In the genomic region with DNA sequence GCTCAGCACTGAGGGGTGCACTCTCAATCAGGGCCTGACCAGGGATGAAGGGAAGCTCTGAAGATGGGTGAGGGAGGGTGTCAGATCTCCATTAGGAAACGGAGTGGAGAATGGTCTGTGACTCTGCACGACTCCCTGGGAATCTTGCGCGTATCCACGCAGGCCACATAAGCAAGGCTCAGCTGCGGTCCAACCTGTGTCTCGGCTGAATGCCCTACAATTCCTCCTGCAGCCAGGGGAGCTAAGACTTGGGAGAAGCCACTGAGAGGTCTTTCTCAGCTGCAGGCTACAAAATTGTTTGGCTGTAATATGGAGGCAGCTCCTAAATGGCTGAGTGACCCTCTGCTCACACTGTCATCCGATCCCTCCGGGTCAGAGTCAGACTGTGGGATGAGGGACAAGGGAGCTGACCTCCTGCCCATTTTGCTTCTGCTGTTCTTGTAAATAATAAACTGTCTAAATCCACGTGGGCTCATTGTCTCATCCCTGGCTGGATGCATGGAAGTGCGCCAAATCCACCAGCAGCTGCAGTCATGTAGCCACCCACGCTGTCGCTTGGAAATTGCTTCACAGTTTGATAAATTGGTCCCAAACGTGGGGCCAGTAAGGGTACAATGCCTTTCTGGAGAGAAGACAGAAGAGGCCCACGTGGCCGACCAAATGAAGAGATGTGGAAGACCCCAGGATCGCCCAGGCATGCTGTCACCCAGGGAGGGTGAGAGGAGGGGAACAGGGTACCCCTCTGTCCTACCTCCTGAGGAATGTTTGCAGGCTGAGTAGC, we compare ENCODE assay signal across 1 cellular context.
TF ChIP-seq lines count a peak whose summit lies in the region.

No MANE protein-coding gene starts in this region.

TF ChIP-seq in SK-N-SH treated with all-trans-retinoic acid at 6 μM for 48 hours, 23 proteins besides CTCF, POLR2A, EP300 and RAD21 (continued from another document):
- TF ChIP-seq, protein P1, sequence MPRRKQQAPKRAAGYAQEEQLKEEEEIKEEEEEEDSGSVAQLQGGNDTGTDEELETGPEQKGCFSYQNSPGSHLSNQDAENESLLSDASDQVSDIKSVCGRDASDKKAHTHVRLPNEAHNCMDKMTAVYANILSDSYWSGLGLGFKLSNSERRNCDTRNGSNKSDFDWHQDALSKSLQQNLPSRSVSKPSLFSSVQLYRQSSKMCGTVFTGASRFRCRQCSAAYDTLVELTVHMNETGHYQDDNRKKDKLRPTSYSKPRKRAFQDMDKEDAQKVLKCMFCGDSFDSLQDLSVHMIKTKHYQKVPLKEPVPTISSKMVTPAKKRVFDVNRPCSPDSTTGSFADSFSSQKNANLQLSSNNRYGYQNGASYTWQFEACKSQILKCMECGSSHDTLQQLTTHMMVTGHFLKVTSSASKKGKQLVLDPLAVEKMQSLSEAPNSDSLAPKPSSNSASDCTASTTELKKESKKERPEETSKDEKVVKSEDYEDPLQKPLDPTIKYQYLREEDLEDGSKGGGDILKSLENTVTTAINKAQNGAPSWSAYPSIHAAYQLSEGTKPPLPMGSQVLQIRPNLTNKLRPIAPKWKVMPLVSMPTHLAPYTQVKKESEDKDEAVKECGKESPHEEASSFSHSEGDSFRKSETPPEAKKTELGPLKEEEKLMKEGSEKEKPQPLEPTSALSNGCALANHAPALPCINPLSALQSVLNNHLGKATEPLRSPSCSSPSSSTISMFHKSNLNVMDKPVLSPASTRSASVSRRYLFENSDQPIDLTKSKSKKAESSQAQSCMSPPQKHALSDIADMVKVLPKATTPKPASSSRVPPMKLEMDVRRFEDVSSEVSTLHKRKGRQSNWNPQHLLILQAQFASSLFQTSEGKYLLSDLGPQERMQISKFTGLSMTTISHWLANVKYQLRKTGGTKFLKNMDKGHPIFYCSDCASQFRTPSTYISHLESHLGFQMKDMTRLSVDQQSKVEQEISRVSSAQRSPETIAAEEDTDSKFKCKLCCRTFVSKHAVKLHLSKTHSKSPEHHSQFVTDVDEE (CRISPR knock-in tag; IDR thresholded peaks at IDR 0.05) = no peak
- TF ChIP-seq OSR1 (CRISPR knock-in tag; IDR thresholded peaks at IDR 0.05) (no peak), SNAI2 (CRISPR knock-in tag; IDR thresholded peaks at IDR 0.05) (no peak), ZC3H10 (CRISPR knock-in tag; IDR thresholded peaks at IDR 0.05) (no peak), ZFP30 (CRISPR knock-in tag; IDR thresholded peaks at IDR 0.05) (no peak)
